25 cellular contexts compared by ENCODE assay signal in genomic region chr13:66859934-66860867, GRCh38.
DNase-seq lines count a peak whose midpoint lies in the region; ATAC-seq, FAIRE-seq and TF ChIP-seq lines count a peak whose summit lies in the region.
"Had no signal": no experiment of that assay in that cellular context is flagged by ENCODE, and none has a peak within 500 bp of the region (broad histone marks: within the 10 kb centered on the region; RNA-seq: fewer than 3 reads in every experiment).

No MANE protein-coding gene starts in this region.

- H3K27ac ChIP-seq in H1 (ENCODE audit: low read depth, low read length) (no peak overlapping the region), neural progenitor cell (no peak overlapping the region)
- H3K27ac ChIP-seq: stomach, upper lobe of left lung, WERI-Rb-1 had no signal

- no peak overlapping the region for H3K56ac ChIP-seq in H1 (replicated peaks; ENCODE audit: insufficient read length, low read depth, low read length)

- H3K23ac ChIP-seq in H1 (ENCODE audit: insufficient read length): no peak overlapping the region

- H2AK5ac ChIP-seq in H1 (ENCODE audit: low read depth, low read length): no peak overlapping the region

- H3K9me3 Mint-ChIP-seq in neural progenitor cell (no peaks in the 10 kb centered on the region), osteocyte (ENCODE audit: unreplicated experiment) (no peaks in the 10 kb centered on the region)
- H3K9me3 Mint-ChIP-seq: activated T-helper 1 cell treated with anti-CD3 and anti-CD28 coated beads, Interleukin-12 subunit alpha, Interleukin-12 subunit beta, Interleukin-2, Interleukin-4 antibody, amounts not matched to agents 30 ng/mL and 10 ng/mL and 1 ng/mL, durations not matched to agents 14 hours and 24 hours and 36 hours; IgD-negative memory B cell; nephron had no signal

- H3F3A ChIP-seq in neural progenitor cell (ENCODE audit: low read depth): no peaks in the 10 kb centered on the region

- H3K27me3 Mint-ChIP-seq in neural progenitor cell (ENCODE audit: insufficient read depth, low read depth) (peaks cover 4% of the 10 kb centered on the region), osteocyte (ENCODE audit: unreplicated experiment) (no peaks in the 10 kb centered on the region)
- H3K27me3 Mint-ChIP-seq: CD4-positive, CD25-positive, alpha-beta regulatory T cell; dendritic cell treated with granulocyte-macrophage colony-stimulating factor and Interleukin-4, amounts not matched to agents 40 ng/mL and 50 ng/mL, for 4 days had no signal

- H2BK12ac ChIP-seq in H1 (ENCODE audit: low read depth, low read length): no peak overlapping the region

- H3K4me2 ChIP-seq in H1 (ENCODE audit: insufficient read depth in 1 of 2, low read depth in 2 of 2, low read length in 2 of 2): 0 out of 4 replicates have a peak overlapping the region, but pooled peaks of 1 of the 2 experiments have one; percentile 30
- no peak overlapping the region for H3K4me2 ChIP-seq in neural progenitor cell

- no peak overlapping the region for H3K27ac Mint-ChIP-seq in neural progenitor cell
- H3K27ac Mint-ChIP-seq in osteocyte (ENCODE audit: unreplicated experiment): no peak overlapping the region
- H3K27ac Mint-ChIP-seq: activated T-helper 1 cell treated with anti-CD3 and anti-CD28 coated beads, Interleukin-12 subunit alpha, Interleukin-12 subunit beta, Interleukin-2, Interleukin-4 antibody, amounts not matched to agents 30 ng/mL and 10 ng/mL and 1 ng/mL, durations not matched to agents 14 hours and 24 hours and 36 hours; dendritic cell treated with granulocyte-macrophage colony-stimulating factor and Interleukin-4, amounts not matched to agents 40 ng/mL and 50 ng/mL, for 4 days; IgD-negative memory B cell had no signal

- no peak overlapping the region for H3K18ac ChIP-seq in H1 (ENCODE audit: extremely low read depth, low read length)

- H3K79me2 ChIP-seq in H1 (ENCODE audit: control insufficient read depth in 1 of 2, insufficient read depth in 2 of 2, low read length in 2 of 2) (no peaks in the 10 kb centered on the region), neural progenitor cell (ENCODE audit: low read depth) (no peaks in the 10 kb centered on the region)

- no peak for ATAC-seq in GM21737 (IDR thresholded peaks at IDR 0.05; ENCODE audit: unreplicated experiment)
- ATAC-seq: left lobe of liver, sciatic nerve, SK-N-SH treated with all-trans-retinoic acid at 6 μM for 48 hours had no signal

- no peaks in the 10 kb centered on the region for H3K23me2 ChIP-seq in H1 (ENCODE audit: low read depth, low read length)

- TF ChIP-seq CTCF in H1 (IDR thresholded peaks at IDR 0.05; ENCODE audit: control extremely low read depth in 1 of 3, insufficient read depth in 1 of 3, low read depth in 1 of 3, low read length in 3 of 3) (no peak), neural progenitor cell (IDR thresholded peaks at IDR 0.05) (no peak), osteocyte (IDR thresholded peaks at IDR 0.05) (no peak)

- H3K36me3 ChIP-seq in HAP-1 (replicated peaks) (no peaks in the 10 kb centered on the region), H1 (ENCODE audit: control insufficient read depth in 2 of 4, insufficient read depth in 4 of 4, low read length in 3 of 4) (no peaks in the 10 kb centered on the region), neural progenitor cell (no peaks in the 10 kb centered on the region)
- H3K36me3 ChIP-seq: stomach, upper lobe of left lung, WERI-Rb-1 had no signal

- CTCF ChIA-PET in H1 (lab: Charles Lee; ENCODE audit: partially characterized antibody): interaction anchor here (1.1 to 1.5 kb wide), 2 partner anchors 19 to 200 kb away, joined by 3 read pairs; no protein-coding TSS in a partner anchor

- FAIRE-seq in H1 (lab: Jason Lieb, UNC): peak; percentile 13

- TF ChIP-seq RAD21 in H1 (IDR thresholded peaks at IDR 0.05 in 1 of 2, conservative IDR thresholded peaks at IDR 0.05 in 1 of 2; ENCODE audit: low read depth in 2 of 2, low read length in 2 of 2): no peak

- no peak overlapping the region for H3K14ac ChIP-seq in H1 (ENCODE audit: insufficient read length)

- no peaks in the 10 kb centered on the region for H3K36me3 Mint-ChIP-seq in neural progenitor cell
- no peaks in the 10 kb centered on the region for H3K36me3 Mint-ChIP-seq in osteocyte (ENCODE audit: unreplicated experiment)
- H3K36me3 Mint-ChIP-seq: CD4-positive, CD25-positive, alpha-beta regulatory T cell; IgD-negative memory B cell had no signal

- H3K4ac ChIP-seq in H1 (replicated peaks; ENCODE audit: insufficient read length, low read depth, low read length): no peak overlapping the region

- H3K4me3 ChIP-seq in HAP-1: no peak overlapping the region
- no peak overlapping the region for H3K4me3 ChIP-seq in H1 (ENCODE audit: extremely low read depth in 1 of 4, insufficient read depth in 2 of 4, low read depth in 3 of 4, low read length in 4 of 4)
- no peak overlapping the region for H3K4me3 ChIP-seq in neural progenitor cell
- H3K4me3 ChIP-seq: stomach, upper lobe of left lung had no signal

- no peak overlapping the region for H2BK120ac ChIP-seq in H1 (replicated peaks; ENCODE audit: low read depth, low read length)

- H3K4me1 ChIP-seq in HAP-1: peaks cover 20% of the 10 kb centered on the region
- peaks cover 3 to 7% (median 6%) of the 10 kb centered on the region in 4 experiments; a peak in 5 of 7 replicates for H3K4me1 ChIP-seq in H1 (replicated peaks in 1 of 4; ENCODE audit: control insufficient read depth in 3 of 4, insufficient read depth in 4 of 4, low read length in 3 of 4)
- no peaks in the 10 kb centered on the region for H3K4me1 ChIP-seq in neural progenitor cell

- H3K9me3 ChIP-seq in HAP-1 (no peaks in the 10 kb centered on the region), H1 (ENCODE audit: insufficient read depth in 2 of 2, low read depth in 1 of 2, low read length in 1 of 2) (no peaks in the 10 kb centered on the region), neural progenitor cell (ENCODE audit: low read depth) (no peaks in the 10 kb centered on the region)
- H3K9me3 ChIP-seq: stomach, upper lobe of left lung had no signal

- no peak for TF ChIP-seq EP300 in H1 (IDR thresholded peaks at IDR 0.05; ENCODE audit: borderline replicate concordance in 1 of 2, low read depth in 2 of 2, low read length in 2 of 2)

- H3K9ac ChIP-seq in H1 (replicated peaks in 1 of 4; ENCODE audit: extremely low read depth in 1 of 4, low read depth in 3 of 4, low read length in 3 of 4) (no peak overlapping the region), neural progenitor cell (no peak overlapping the region)

- no peak overlapping the region for H4K8ac ChIP-seq in H1 (ENCODE audit: extremely low read depth, insufficient read depth, low read length)

- H3K27me3 ChIP-seq in HAP-1 (ENCODE audit: low read depth) (no peaks in the 10 kb centered on the region), H1 (replicated peaks in 1 of 4; ENCODE audit: control insufficient read depth in 3 of 4, extremely low read depth in 1 of 4, insufficient read depth in 3 of 4, low read length in 3 of 4) (no peaks in the 10 kb centered on the region), neural progenitor cell (no peaks in the 10 kb centered on the region)
- H3K27me3 ChIP-seq: stomach, upper lobe of left lung had no signal

- peak overlapping the region; percentile 24 for H2AFZ ChIP-seq in H1 (ENCODE audit: low read length)
- H2AFZ ChIP-seq in neural progenitor cell (replicated peaks): peak overlapping the region; percentile 47

- H2BK5ac ChIP-seq in H1 (ENCODE audit: low read depth, low read length): no peak overlapping the region

- H3K4me3 Mint-ChIP-seq in neural progenitor cell (no peak overlapping the region), osteocyte (ENCODE audit: unreplicated experiment) (no peak overlapping the region)
- H3K4me3 Mint-ChIP-seq: activated T-helper 1 cell treated with anti-CD3 and anti-CD28 coated beads, Interleukin-12 subunit alpha, Interleukin-12 subunit beta, Interleukin-2, Interleukin-4 antibody, amounts not matched to agents 30 ng/mL and 10 ng/mL and 1 ng/mL, durations not matched to agents 14 hours and 24 hours and 36 hours; CD4-positive, CD25-positive, alpha-beta regulatory T cell; dendritic cell treated with granulocyte-macrophage colony-stimulating factor and Interleukin-4, amounts not matched to agents 40 ng/mL and 50 ng/mL, for 4 days; IgD-negative memory B cell; nephron had no signal

- H4K20me1 ChIP-seq in H1 (replicated peaks in 1 of 2; ENCODE audit: control insufficient read depth in 1 of 2, insufficient read depth in 2 of 2, low read length in 2 of 2): no peaks in the 10 kb centered on the region
- H4K20me1 ChIP-seq in neural progenitor cell (ENCODE audit: low read depth): no peaks in the 10 kb centered on the region

- DNase-seq in HAP-1 (ENCODE audit: low spot score in 2 of 2) (peak; percentile 54 to 55), NCI-H2029 treated with DMSO at 0.1 percent for 48 hours (lab: John Stamatoyannopoulos, UW) (peak; percentile 18), H1 (ENCODE audit: low read depth in 1 of 2, low spot score in 2 of 2) (no peak), neural progenitor cell (ENCODE audit: low spot score) (no peak), KG1 (lab: John Stamatoyannopoulos, UW) (no peak), osteocyte (ENCODE audit: extremely low spot score, unreplicated experiment) (no peak)
- DNase-seq in stimulated activated CD4-positive, alpha-beta T cell treated with anti-CD3 and anti-CD28 coated beads, Interleukin-12 subunit alpha, Interleukin-12 subunit beta, amount 100 ng/mL, for 4 hours: no peak
- DNase-seq: activated CD4-positive, alpha-beta T cell treated with anti-CD3 and anti-CD28 coated beads, Interleukin-2, amount 50 U/mL, for 1 hour; activated naive CD4-positive, alpha-beta T cell treated with anti-CD3 and anti-CD28 coated beads, Interleukin-2, amount 50 U/mL, for 16 hours; anterior cingulate cortex; CD4-positive, CD25-positive, alpha-beta regulatory T cell; NCI-H1436; NCI-H526 treated with DMSO at 0.1 percent for 48 hours; OCI-M1; stomach; upper lobe of left lung; WERI-Rb-1 had no signal

- H3K79me1 ChIP-seq in H1 (ENCODE audit: low read depth, low read length): no peaks in the 10 kb centered on the region

- POLR2A ChIA-PET in H1 (lab: Charles Lee; ENCODE audit: partially characterized antibody): no interaction called here

- peaks cover 8% of the 10 kb centered on the region for H3K4me1 Mint-ChIP-seq in neural progenitor cell
- peaks cover 7% of the 10 kb centered on the region for H3K4me1 Mint-ChIP-seq in osteocyte (ENCODE audit: unreplicated experiment)
- H3K4me1 Mint-ChIP-seq: CD4-positive, CD25-positive, alpha-beta regulatory T cell had no signal

- 81% methylated on average over 8 of the region's 8 CpGs; no CpG with 5 or more reads in 1 of the 2 experiments for WGBS in H1 (ENCODE audit: extremely low coverage in 1 of 2, insufficient coverage in 1 of 2, insufficient read length in 1 of 2, insufficient replicate concordance in 2 of 2, low coverage in 1 of 2, low lambda C conversion rate in 2 of 2, missing lambda C conversion rate in 1 of 2), 2 experiments

- no peak overlapping the region for H2BK20ac ChIP-seq in H1 (ENCODE audit: low read length)

- no peak overlapping the region for H4K5ac ChIP-seq in H1 (ENCODE audit: insufficient read length, low read depth, low read length)

- in situ Hi-C loops in HAP-1 (cut with MboI; ENCODE audit: low sequenced_read_pairs): no loop called here

- H4K91ac ChIP-seq in H1 (replicated peaks; ENCODE audit: insufficient read length, low read length): no peak overlapping the region

- H2BK15ac ChIP-seq in H1 (ENCODE audit: low read length): no peak overlapping the region

- no peak for TF ChIP-seq POLR2A in H1 (IDR thresholded peaks at IDR 0.05; ENCODE audit: control extremely low read depth in 1 of 2, low read depth in 2 of 2, low read length in 2 of 2)

Comparison
In these comparisons a context has a peak if more than half of its experiments do, and no peak if none do; other contexts are left out.
1. DNase-seq: peak in HAP-1 (2 of 2) and NCI-H2029 treated with DMSO at 0.1 percent for 48 hours (single experiment); none in H1 (0 of 2), neural progenitor cell (single experiment), KG1 (single experiment), stimulated activated CD4-positive, alpha-beta T cell treated with anti-CD3 and anti-CD28 coated beads, Interleukin-12 subunit alpha, Interleukin-12 subunit beta, amount 100 ng/mL, for 4 hours (single experiment) and osteocyte (single experiment).